Comparison of ENCODE assay signal across 19 cellular contexts in genomic region chr19:15429825-15430467, GRCh38. TPM values are rescaled to one million over a fixed set of nuclear protein-coding genes. Genes with fewer than 3 reads are reported as not detected.
DNase-seq lines count a peak whose midpoint lies in the region; ATAC-seq, FAIRE-seq and TF ChIP-seq lines count a peak whose summit lies in the region.
"Had no signal": no experiment of that assay in that cellular context is flagged by ENCODE, and none has a peak within 500 bp of the region (broad histone marks: within the 10 kb centered on the region; RNA-seq: fewer than 3 reads in every experiment).

No MANE protein-coding gene starts in this region.

- no peak overlapping the region for H3K14ac ChIP-seq in neuronal stem cell (ENCODE audit: low read length)

- peaks cover 18 to 25% of the 10 kb centered on the region in 2 experiments for H3K4me1 ChIP-seq in HCT116 (ENCODE audit: control insufficient read depth in 1 of 2, insufficient read depth in 2 of 2, low read length in 2 of 2)
- H3K4me1 ChIP-seq in GM12878 (ENCODE audit: control insufficient read depth, insufficient read depth, low read length): peaks cover 10% of the 10 kb centered on the region
- peaks cover 10 to 11% of the 10 kb centered on the region in 2 donors for H3K4me1 ChIP-seq in neuronal stem cell (ENCODE audit: control insufficient read depth in 2 of 2, insufficient read depth in 1 of 2, low read depth in 1 of 2, low read length in 2 of 2)

- H3K27me3 Mint-ChIP-seq in CD4-positive, alpha-beta T cell: no peaks in the 10 kb centered on the region

- TF ChIP-seq POLR2A in HCT116 (IDR thresholded peaks at IDR 0.05; ENCODE audit: borderline replicate concordance, extremely low read depth, insufficient read depth, insufficient read length) (no peak), GM12878 (IDR thresholded peaks at IDR 0.05; ENCODE audit: low read depth, low read length) (no peak)

- H2BK5ac ChIP-seq in neuronal stem cell (ENCODE audit: low read length): peak overlapping the region; percentile 13

- no peaks in the 10 kb centered on the region for H4K20me1 ChIP-seq in HCT116 (ENCODE audit: insufficient read depth)
- no peaks in the 10 kb centered on the region for H4K20me1 ChIP-seq in GM12878 (ENCODE audit: control insufficient read depth, insufficient read depth)

- no peak overlapping the region for H4K91ac ChIP-seq in neuronal stem cell (ENCODE audit: low read depth, low read length, poor library complexity)

- TF ChIP-seq CTCF in CD4-positive, alpha-beta T cell (IDR thresholded peaks at IDR 0.05): no peak
- TF ChIP-seq CTCF in HCT116 (IDR thresholded peaks at IDR 0.05 in 2 of 3, conservative IDR thresholded peaks at IDR 0.05 in 1 of 3; ENCODE audit: borderline replicate concordance in 1 of 3, insufficient read depth in 1 of 3, low read depth in 2 of 3, low read length in 2 of 3): no peak
- no peak for TF ChIP-seq CTCF in GM12878 (IDR thresholded peaks at IDR 0.05 in 2 of 3, conservative IDR thresholded peaks at IDR 0.05 in 1 of 3; ENCODE audit: control insufficient read depth in 2 of 3, extremely low read depth in 1 of 3, insufficient read depth in 1 of 3, low read depth in 3 of 3, low read length in 3 of 3)

- H2BK120ac ChIP-seq in neuronal stem cell (ENCODE audit: low read depth, low read length): no peak overlapping the region

- H3K9ac ChIP-seq in HCT116 (ENCODE audit: low read length): no peak overlapping the region
- H3K9ac ChIP-seq in GM12878 (ENCODE audit: control insufficient read depth, insufficient read depth, low read length): no peak overlapping the region; the same call in 1 of the 2 replicates
- H3K9ac ChIP-seq in neuronal stem cell (ENCODE audit: low read depth, low read length, poor library complexity): no peak overlapping the region

- H3K36me3 Mint-ChIP-seq in CD4-positive, alpha-beta T cell (ENCODE audit: low read depth): peaks cover 41% of the 10 kb centered on the region

- TF ChIP-seq EP300 in GM12878 (IDR thresholded peaks at IDR 0.05; ENCODE audit: borderline replicate concordance in 1 of 2, control insufficient read depth in 1 of 2, low read depth in 2 of 2, low read length in 2 of 2): no peak

- peaks cover 31% of the 10 kb centered on the region for H3K4me1 Mint-ChIP-seq in CD4-positive, alpha-beta T cell (ENCODE audit: low read depth)

- H3K9me3 Mint-ChIP-seq in CD4-positive, alpha-beta T cell: no peaks in the 10 kb centered on the region

- FAIRE-seq in GM12878 (lab: Jason Lieb, UNC): no peak
- FAIRE-seq: colon, G401.6, kidney, TTC549 had no signal

- peaks cover 28% of the 10 kb centered on the region for H3K79me1 ChIP-seq in neuronal stem cell (ENCODE audit: low read depth, low read length)

- no peaks in the 10 kb centered on the region for H3K27me3 ChIP-seq in CD4-positive, alpha-beta T cell (ENCODE audit: control insufficient read depth, insufficient read depth, low read length)
- no peaks in the 10 kb centered on the region for H3K27me3 ChIP-seq in HCT116 (ENCODE audit: insufficient read depth, low read length)
- no peaks in the 10 kb centered on the region for H3K27me3 ChIP-seq in GM12878 (replicated peaks in 1 of 2; ENCODE audit: control insufficient read depth in 2 of 2, insufficient read depth in 2 of 2, low read length in 1 of 2)
- no peaks in the 10 kb centered on the region for H3K27me3 ChIP-seq in neuronal stem cell (ENCODE audit: control insufficient read depth in 3 of 3, insufficient read depth in 3 of 3, low read depth in 1 of 3, low read length in 3 of 3)
- H3K27me3 ChIP-seq: transverse colon had no signal

- H3K36me3 ChIP-seq in HCT116 (ENCODE audit: control insufficient read depth in 1 of 2, insufficient read depth in 2 of 2, low read length in 2 of 2): peaks cover 12 to 29% of the 10 kb centered on the region in 2 experiments; a peak in 3 of 4 replicates
- peaks cover 9 to 26% of the 10 kb centered on the region in 2 experiments for H3K36me3 ChIP-seq in GM12878 (ENCODE audit: control insufficient read depth in 2 of 2, insufficient read depth in 2 of 2, low read length in 1 of 2)
- H3K36me3 ChIP-seq in neuronal stem cell (replicated peaks in 1 of 2; ENCODE audit: control insufficient read depth in 2 of 2, insufficient read depth in 2 of 2, low read length in 2 of 2): peaks cover 37 to 58% of the 10 kb centered on the region in 2 donors

- H3K4ac ChIP-seq in neuronal stem cell (ENCODE audit: low read length): no peak overlapping the region

- H3K18ac ChIP-seq in neuronal stem cell (ENCODE audit: low read length): no peak overlapping the region

- in situ Hi-C loops in GM12878 (cut with MboI) (loop anchor here (5.0 kb wide), 1 partner anchor 127 kb away; no protein-coding TSS in a partner anchor), KBM-7 (cut with MboI; ENCODE audit: low pct_unique_long_range_greater_than_20kb, low sequenced_read_pairs) (no loop called here)

- H3K23ac ChIP-seq in neuronal stem cell (ENCODE audit: low read depth, low read length, poor library complexity): no peak overlapping the region

- ATAC-seq in CD4-positive, alpha-beta T cell (ENCODE audit: poor library complexity): no peak
- no peak for ATAC-seq in HCT116
- no peak for ATAC-seq in GM12878

- intact Hi-C loops in CD4-positive, alpha-beta T cell (cut with DNase I, micrococcal nuclease): loop anchor here in 1 of 2 experiments (5.0 kb wide), 1 partner anchor 98 kb away; the partner anchor contains the start of gene BRD4
- intact Hi-C loops in HCT116 (cut with micrococcal nuclease): no loop called here
- intact Hi-C loops in GM12878 (cut with micrococcal nuclease; ENCODE audit: unreplicated experiment): loop anchor here (5.0 kb wide), 1 partner anchor 127 kb away; no protein-coding TSS in a partner anchor

- H2AFZ ChIP-seq in HCT116 (ENCODE audit: low read depth, low read length, poor library complexity, severe bottlenecking) (no peak overlapping the region), GM12878 (ENCODE audit: control insufficient read depth, low read depth, low read length) (no peak overlapping the region), neuronal stem cell (ENCODE audit: low read length) (no peak overlapping the region)

- no peak overlapping the region for H3K4me3 ChIP-seq in HCT116 (replicated peaks in 1 of 2; ENCODE audit: low read depth in 1 of 2, low read length in 2 of 2)
- H3K4me3 ChIP-seq in GM12878: no peak overlapping the region
- peak overlapping the region in 1 of 2 donors; percentile 92 for H3K4me3 ChIP-seq in neuronal stem cell (ENCODE audit: low read length in 2 of 2)

- SMC1A ChIA-PET in GM12878 (lab: Charles Lee; ENCODE audit: uncharacterized antibody, unreplicated experiment): interaction anchor here (1.6 kb wide), 1 partner anchor 11 kb away, joined by 4 read pairs; the partner anchor contains the start of gene AKAP8L

- CTCF ChIA-PET in CD4-positive, alpha-beta T cell (lab: Charles Lee): interaction anchor here (0.6 to 2.7 kb wide), 3 partner anchors 10 to 1063 kb away, joined by 3 to 12 read pairs (median 4); partner anchors contain the start of gene AKAP8L
- CTCF ChIA-PET in HCT116 (lab: Charles Lee): no interaction called here
- CTCF ChIA-PET in GM12878 (lab: Yijun Ruan, JAX): interaction anchor here (2.0 kb wide), 1 partner anchor 10 kb away, joined by 7 read pairs; no protein-coding TSS in a partner anchor

- H4K8ac ChIP-seq in neuronal stem cell (ENCODE audit: low read depth, low read length): no peak overlapping the region

- WGBS in GM12878 (ENCODE audit: insufficient coverage, insufficient replicate concordance, low lambda C conversion rate, missing lambda C conversion rate): 92% methylated on average over 22 of the region's 24 CpGs
- WGBS in neuronal stem cell (ENCODE audit: extremely low coverage in 2 of 2, insufficient read length in 2 of 2, insufficient replicate concordance in 1 of 2), 2 donors: no CpG with 5 or more reads among the region's 24 CpGs

- DNase-seq in CD4-positive, alpha-beta T cell: no peak
- DNase-seq in HCT116 (ENCODE audit: low read depth, low spot score): no peak
- DNase-seq in GM12878 (ENCODE audit: low read depth, low spot score): no peak
- DNase-seq in neuronal stem cell (ENCODE audit: low spot score): no peak
- DNase-seq in midbrain (lab: John Stamatoyannopoulos, UW): no peak
- no peak for DNase-seq in NCI-H446 (lab: John Stamatoyannopoulos, UW)
- DNase-seq in KBM-7: no peak
- DNase-seq: head of caudate nucleus, kidney, NCI-H2029 treated with DMSO at 0.1 percent for 48 hours, NCI-H82, SHP77 treated with DMSO at 0.1 percent for 48 hours, transverse colon had no signal

- H3K27ac ChIP-seq in CD4-positive, alpha-beta T cell (ENCODE audit: low read depth, low read length): no peak overlapping the region
- H3K27ac ChIP-seq in HCT116 (ENCODE audit: low read depth, low read length) (no peak overlapping the region), GM12878 (ENCODE audit: control insufficient read depth, insufficient read depth) (no peak overlapping the region), neuronal stem cell (replicated peaks; ENCODE audit: low read length) (no peak overlapping the region)
- H3K27ac ChIP-seq: transverse colon had no signal

- H2BK15ac ChIP-seq in neuronal stem cell (ENCODE audit: low read length): no peak overlapping the region

- peak overlapping the region; percentile 35 for H2AK5ac ChIP-seq in neuronal stem cell (ENCODE audit: low read depth, low read length)

- H3K27ac Mint-ChIP-seq in CD4-positive, alpha-beta T cell: no peak overlapping the region

- H3K4me3 Mint-ChIP-seq in CD4-positive, alpha-beta T cell: peak overlapping the region; percentile 99

- H3K4me2 ChIP-seq in HCT116 (ENCODE audit: low read length): peak overlapping the region; percentile 85; the same call in 1 of the 2 replicates
- peak overlapping the region; percentile 99 for H3K4me2 ChIP-seq in GM12878 (ENCODE audit: control insufficient read depth, insufficient read depth)
- H3K4me2 ChIP-seq in neuronal stem cell (ENCODE audit: insufficient read depth, low read length, poor library complexity, severe bottlenecking): peak overlapping the region; percentile 11

- H3K9me3 ChIP-seq in CD4-positive, alpha-beta T cell (ENCODE audit: control insufficient read depth, low read length): no peaks in the 10 kb centered on the region
- no peaks in the 10 kb centered on the region for H3K9me3 ChIP-seq in HCT116 (ENCODE audit: control insufficient read depth in 1 of 2, insufficient read depth in 1 of 2, low read depth in 1 of 2, low read length in 2 of 2)
- no peaks in the 10 kb centered on the region; the same call in 2 of the 3 replicates for H3K9me3 ChIP-seq in GM12878 (replicated peaks; ENCODE audit: control insufficient read depth, insufficient read depth, low read length)
- peaks cover 0 to 2% of the 10 kb centered on the region in 2 donors for H3K9me3 ChIP-seq in neuronal stem cell (replicated peaks in 1 of 2; ENCODE audit: control insufficient read depth in 2 of 2, insufficient read depth in 1 of 2, low read depth in 1 of 2, low read length in 2 of 2)
- H3K9me3 ChIP-seq: transverse colon had no signal

- POLR2A ChIA-PET in CD4-positive, alpha-beta T cell (lab: Charles Lee): interaction anchor here (1.4 to 2.0 kb wide), 2 partner anchors 11 to 126 kb away, joined by 3 to 11 read pairs; partner anchors contain the start of gene AKAP8L
- POLR2A ChIA-PET in HCT116 (lab: Charles Lee): interaction anchor here (1.3 kb wide), 1 partner anchor 11 kb away, joined by 5 read pairs; the partner anchor contains the start of gene AKAP8L
- POLR2A ChIA-PET in GM12878 (lab: Charles Lee): interaction anchor here (0.6 to 1.6 kb wide), 2 partner anchors 11 to 41 kb away, joined by 3 to 10 read pairs; partner anchors contain the start of gene AKAP8L

- BruUV-seq in HCT116 (replicated peaks; lab: Mats Ljungman, UMichigan): no TSS peak
- no TSS peak for BruUV-seq in GM12878 (replicated peaks; lab: Mats Ljungman, UMichigan)

- peaks cover 54% of the 10 kb centered on the region for H3K79me2 ChIP-seq in HCT116 (ENCODE audit: insufficient read depth, low read length)
- peaks cover 32% of the 10 kb centered on the region for H3K79me2 ChIP-seq in GM12878 (ENCODE audit: control insufficient read depth, insufficient read depth, low read length)

- H2BK12ac ChIP-seq in neuronal stem cell (ENCODE audit: low read length): peak overlapping the region; percentile 10

- no peaks in the 10 kb centered on the region for H3K9me2 ChIP-seq in HCT116 (ENCODE audit: insufficient read depth)

- TF ChIP-seq RAD21 in HCT116 (IDR thresholded peaks at IDR 0.05; ENCODE audit: low read depth) (no peak), GM12878 (IDR thresholded peaks at IDR 0.05; ENCODE audit: insufficient read depth, low read depth, low read length) (no peak)

- RAD21 ChIA-PET in HCT116 (lab: Charles Lee; ENCODE audit: low non-redundant PET in 1 of 2, low total read pairs in 2 of 2, uncharacterized antibody in 2 of 2, unreplicated experiment in 2 of 2): no interaction called here
- RAD21 ChIA-PET in GM12878 (lab: Charles Lee; ENCODE audit: unreplicated experiment): interaction anchor here (0.6 to 1.3 kb wide), 2 partner anchors 10 to 115 kb away, joined by 3 to 6 read pairs; no protein-coding TSS in a partner anchor

RNA-seq across cellular contexts. Expression of gene AKAP8L, which starts 11.2 kb away (rescaled TPM):
- 100 to 1,000 TPM; 157 to 162 TPM for total RNA-seq in CD4-positive, alpha-beta T cell
- 106 TPM for total RNA-seq in HCT116 (2021; ENCODE audit: unreplicated experiment)
- 84.8 and 106 TPM in 2 replicates for polyA plus RNA-seq in HCT116 (2012)
- 224 and 248 TPM in 2 replicates for total RNA-seq in GM12878 (2013; cell fraction: nucleolus; rRNA removed)
- 59.8 and 64.3 TPM in 2 replicates for total RNA-seq in GM12878 (2014; rRNA removed)
- 36.7 and 39.4 TPM in 2 replicates for total RNA-seq in GM12878 (2014; rRNA removed; fragmentation: Illumina TruSeq; extraction: Trizol)
- total RNA-seq in GM12878 (2021): 60.3 and 60.5 TPM in 2 replicates
- 36.9 TPM for polyA plus RNA-seq in GM12878 (2011; ENCODE audit: low read depth)
- 29.6 and 42.3 TPM in 2 replicates for polyA plus RNA-seq in GM12878 (2011; rRNA removed)
- 31.0 and 36.5 TPM in 2 replicates for polyA plus RNA-seq in GM12878 (2011; cell fraction: cytosol; rRNA removed)
- 443 and 591 TPM in 2 replicates for polyA plus RNA-seq in GM12878 (2011; cell fraction: nucleus; rRNA removed)
- 40.3 and 43.0 TPM in 2 replicates for polyA plus RNA-seq in GM12878 (2012)
- 35.1 and 47.3 TPM in 2 replicates for polyA plus RNA-seq in GM12878 (2014; fragmentation: Illumina TruSeq; extraction: Trizol)
- 1 to 10 TPM in 1 of 2 experiments, under 1 TPM in 1; 0.66 to 3.8 TPM for polyA plus RNA-seq in GM12878 (2014; fragmentation: Nextera tagmentation; extraction: Ambion mirVana)
- 63.6 and 67.0 TPM in 2 replicates for polyA plus RNA-seq in GM12878 (2014; rRNA removed)
- polyA plus RNA-seq in GM12878 (2016; fragmentation: Nextera tagmentation; extraction: Ambion mirVana): 10 to 100 TPM; 25.8 to 40.6 TPM
- 57.6 and 57.9 TPM in 2 replicates for polyA minus RNA-seq in GM12878 (2011; rRNA and poly(A)+ RNA removed)
- 15.5 and 16.3 TPM in 2 replicates for polyA minus RNA-seq in GM12878 (2011; cell fraction: cytosol; rRNA and poly(A)+ RNA removed)
- polyA minus RNA-seq in GM12878 (2011; cell fraction: nucleus; rRNA and poly(A)+ RNA removed): 60.4 and 102 TPM in 2 replicates
- polyA plus RNA-seq in neuronal stem cell (2013, experiment 1 of 2): 180 TPM
- polyA plus RNA-seq in neuronal stem cell (2013, experiment 2 of 2): 175 TPM

RNA-seq across cellular contexts. Expression of gene WIZ, which starts 19.8 kb away (rescaled TPM):
- 10 to 100 TPM; 12.9 to 14.3 TPM for total RNA-seq in CD4-positive, alpha-beta T cell
- total RNA-seq in HCT116 (2021; ENCODE audit: unreplicated experiment) (28.4 TPM), GM12878 (2014; rRNA removed) (4.6 and 4.9 TPM in 2 replicates), GM12878 (2014; rRNA removed; fragmentation: Illumina TruSeq; extraction: Trizol) (2.6 and 2.9 TPM in 2 replicates), GM12878 (2021) (23.5 and 26.7 TPM in 2 replicates)
- 13.8 and 16.3 TPM in 2 replicates for polyA plus RNA-seq in HCT116 (2012)
- 17.9 and 18.0 TPM in 2 replicates for total RNA-seq in GM12878 (2013; cell fraction: nucleolus; rRNA removed)
- polyA plus RNA-seq in GM12878 (2011; ENCODE audit: low read depth): 2.2 TPM
- polyA plus RNA-seq in GM12878 (2011; rRNA removed) (1.4 and 2.4 TPM in 2 replicates), GM12878 (2014; fragmentation: Illumina TruSeq; extraction: Trizol) (1.4 and 4.5 TPM in 2 replicates), GM12878 (2014; fragmentation: Nextera tagmentation; extraction: Ambion mirVana) (under 1 TPM; 0.10 to 0.18 TPM), GM12878 (2014; rRNA removed) (19.8 and 24.9 TPM in 2 replicates), GM12878 (2016; fragmentation: Nextera tagmentation; extraction: Ambion mirVana) (1 to 10 TPM; 2.0 to 2.6 TPM)
- 3.8 and 6.1 TPM in 2 replicates for polyA plus RNA-seq in GM12878 (2011; cell fraction: cytosol; rRNA removed)
- 20.9 and 28.8 TPM in 2 replicates for polyA plus RNA-seq in GM12878 (2011; cell fraction: nucleus; rRNA removed)
- polyA plus RNA-seq in GM12878 (2012): 9.9 and 13.9 TPM in 2 replicates
- polyA minus RNA-seq in GM12878 (2011; rRNA and poly(A)+ RNA removed): 1.1 and 3.7 TPM in 2 replicates
- polyA minus RNA-seq in GM12878 (2011; cell fraction: cytosol; rRNA and poly(A)+ RNA removed): 3.6 and 4.6 TPM in 2 replicates
- 3.5 and 10.1 TPM in 2 replicates for polyA minus RNA-seq in GM12878 (2011; cell fraction: nucleus; rRNA and poly(A)+ RNA removed)
- 35.1 TPM for polyA plus RNA-seq in neuronal stem cell (2013, experiment 1 of 2)
- 35.0 TPM for polyA plus RNA-seq in neuronal stem cell (2013, experiment 2 of 2)

RNA-seq across cellular contexts. Expression of gene RASAL3, which starts 34.4 kb away (rescaled TPM):
- 10 to 100 TPM; 91.8 to 92.8 TPM for total RNA-seq in CD4-positive, alpha-beta T cell
- 0.57 TPM for total RNA-seq in HCT116 (2021; ENCODE audit: unreplicated experiment)
- not detected in 2 replicates for polyA plus RNA-seq in HCT116 (2012)
- 25.7 and 51.6 TPM in 2 replicates for total RNA-seq in GM12878 (2013; cell fraction: nucleolus; rRNA removed)
- total RNA-seq in GM12878 (2014; rRNA removed): 35.0 and 48.9 TPM in 2 replicates
- 17.7 and 19.8 TPM in 2 replicates for total RNA-seq in GM12878 (2014; rRNA removed; fragmentation: Illumina TruSeq; extraction: Trizol)
- 78.5 and 81.3 TPM in 2 replicates for total RNA-seq in GM12878 (2021)
- 14.5 TPM for polyA plus RNA-seq in GM12878 (2011; ENCODE audit: low read depth)
- polyA plus RNA-seq in GM12878 (2011; rRNA removed): 14.8 and 25.3 TPM in 2 replicates
- polyA plus RNA-seq in GM12878 (2011; cell fraction: cytosol; rRNA removed): 24.2 and 34.9 TPM in 2 replicates
- 162 and 199 TPM in 2 replicates for polyA plus RNA-seq in GM12878 (2011; cell fraction: nucleus; rRNA removed)
- polyA plus RNA-seq in GM12878 (2012): 46.0 and 47.3 TPM in 2 replicates
- 6.6 and 21.1 TPM in 2 replicates for polyA plus RNA-seq in GM12878 (2014; fragmentation: Illumina TruSeq; extraction: Trizol)
- polyA plus RNA-seq in GM12878 (2014; fragmentation: Nextera tagmentation; extraction: Ambion mirVana): 1 to 10 TPM; 1.7 to 9.4 TPM
- polyA plus RNA-seq in GM12878 (2014; rRNA removed): 46.9 and 58.2 TPM in 2 replicates
- polyA plus RNA-seq in GM12878 (2016; fragmentation: Nextera tagmentation; extraction: Ambion mirVana): 10 to 100 TPM in 1 of 2 experiments, 1 to 10 TPM in 1; 6.7 to 42.3 TPM
- polyA minus RNA-seq in GM12878 (2011; rRNA and poly(A)+ RNA removed): 30.4 and 38.9 TPM in 2 replicates
- 16.8 and 18.5 TPM in 2 replicates for polyA minus RNA-seq in GM12878 (2011; cell fraction: cytosol; rRNA and poly(A)+ RNA removed)
- polyA minus RNA-seq in GM12878 (2011; cell fraction: nucleus; rRNA and poly(A)+ RNA removed): 21.5 and 29.1 TPM in 2 replicates
- polyA plus RNA-seq in neuronal stem cell (2013, experiment 1 of 2): 0.04 TPM
- polyA plus RNA-seq in neuronal stem cell (2013, experiment 2 of 2): 0.06 TPM

RNA-seq across cellular contexts. Expression of gene PGLYRP2, which starts 49.4 kb away (rescaled TPM):
- not detected for total RNA-seq in CD4-positive, alpha-beta T cell
- total RNA-seq in HCT116 (2021; ENCODE audit: unreplicated experiment) (not detected), GM12878 (2014; rRNA removed) (0.40 and 0.44 TPM in 2 replicates), GM12878 (2014; rRNA removed; fragmentation: Illumina TruSeq; extraction: Trizol) (not detected in 2 replicates), GM12878 (2021) (0.26 and 0.37 TPM in 2 replicates)
- polyA plus RNA-seq in HCT116 (2012): not detected in 2 replicates
- 0.17 and 0.20 TPM in 2 replicates for total RNA-seq in GM12878 (2013; cell fraction: nucleolus; rRNA removed)
- not detected for polyA plus RNA-seq in GM12878 (2011; ENCODE audit: low read depth)
- polyA plus RNA-seq in GM12878 (2011; rRNA removed) (0.09 and 0.48 TPM in 2 replicates), GM12878 (2014; fragmentation: Illumina TruSeq; extraction: Trizol) (not detected in 2 replicates), GM12878 (2014; fragmentation: Nextera tagmentation; extraction: Ambion mirVana) (not detected), GM12878 (2014; rRNA removed) (0.15 and 0.60 TPM in 2 replicates), GM12878 (2016; fragmentation: Nextera tagmentation; extraction: Ambion mirVana) (under 1 TPM in 1 of 2 experiments, not detected in 1; 0.16 TPM)
- polyA plus RNA-seq in GM12878 (2011; cell fraction: cytosol; rRNA removed): 0.27 and 0.37 TPM in 2 replicates
- polyA plus RNA-seq in GM12878 (2011; cell fraction: nucleus; rRNA removed): 0.21 and 0.26 TPM in 2 replicates
- not detected in 2 replicates for polyA plus RNA-seq in GM12878 (2012)
- 0.59 and 1.4 TPM in 2 replicates for polyA minus RNA-seq in GM12878 (2011; rRNA and poly(A)+ RNA removed)
- polyA minus RNA-seq in GM12878 (2011; cell fraction: cytosol; rRNA and poly(A)+ RNA removed): not detected in 2 replicates
- 0.12 and 0.29 TPM in 2 replicates for polyA minus RNA-seq in GM12878 (2011; cell fraction: nucleus; rRNA and poly(A)+ RNA removed)
- polyA plus RNA-seq in neuronal stem cell (2013, experiment 1 of 2): not detected
- not detected for polyA plus RNA-seq in neuronal stem cell (2013, experiment 2 of 2)
- total RNA-seq: activated CD8-positive, alpha-beta memory T cell treated with anti-CD3 and anti-CD28 coated beads for 36 hours; kidney; mononuclear cell; renal cortical epithelial cell; transverse colon had no signal

RNA-seq across cellular contexts. Expression of gene AKAP8, which starts 50.4 kb away (rescaled TPM):
- total RNA-seq in CD4-positive, alpha-beta T cell: 10 to 100 TPM; 87.5 to 90.1 TPM
- 50.6 TPM for total RNA-seq in HCT116 (2021; ENCODE audit: unreplicated experiment)
- polyA plus RNA-seq in HCT116 (2012): 16.5 and 18.4 TPM in 2 replicates
- total RNA-seq in GM12878 (2013; cell fraction: nucleolus; rRNA removed): 26.9 and 28.2 TPM in 2 replicates
- 23.7 and 24.5 TPM in 2 replicates for total RNA-seq in GM12878 (2014; rRNA removed)
- 13.2 and 13.7 TPM in 2 replicates for total RNA-seq in GM12878 (2014; rRNA removed; fragmentation: Illumina TruSeq; extraction: Trizol)
- total RNA-seq in GM12878 (2021): 51.1 and 57.7 TPM in 2 replicates
- 10.9 TPM for polyA plus RNA-seq in GM12878 (2011; ENCODE audit: low read depth)
- polyA plus RNA-seq in GM12878 (2011; rRNA removed): 14.0 and 17.6 TPM in 2 replicates
- polyA plus RNA-seq in GM12878 (2011; cell fraction: cytosol; rRNA removed): 13.1 and 17.0 TPM in 2 replicates
- 44.7 and 58.8 TPM in 2 replicates for polyA plus RNA-seq in GM12878 (2011; cell fraction: nucleus; rRNA removed)
- 15.5 and 20.8 TPM in 2 replicates for polyA plus RNA-seq in GM12878 (2012)
- 13.5 and 14.2 TPM in 2 replicates for polyA plus RNA-seq in GM12878 (2014; fragmentation: Illumina TruSeq; extraction: Trizol)
- 1 to 10 TPM; 5.3 to 5.5 TPM for polyA plus RNA-seq in GM12878 (2014; fragmentation: Nextera tagmentation; extraction: Ambion mirVana)
- polyA plus RNA-seq in GM12878 (2014; rRNA removed): 25.7 and 34.8 TPM in 2 replicates
- 10 to 100 TPM; 26.3 to 27.8 TPM for polyA plus RNA-seq in GM12878 (2016; fragmentation: Nextera tagmentation; extraction: Ambion mirVana)
- polyA minus RNA-seq in GM12878 (2011; rRNA and poly(A)+ RNA removed): 8.9 and 10.5 TPM in 2 replicates
- 14.3 and 14.4 TPM in 2 replicates for polyA minus RNA-seq in GM12878 (2011; cell fraction: cytosol; rRNA and poly(A)+ RNA removed)
- polyA minus RNA-seq in GM12878 (2011; cell fraction: nucleus; rRNA and poly(A)+ RNA removed): 5.0 and 14.5 TPM in 2 replicates
- polyA plus RNA-seq in neuronal stem cell (2013, experiment 1 of 2): 15.0 TPM
- 15.2 TPM for polyA plus RNA-seq in neuronal stem cell (2013, experiment 2 of 2)

Comparison
In these comparisons a context has a peak if more than half of its experiments do, and no peak if none do; other contexts are left out.
1. H3K4me2 ChIP-seq: peak in every context shown above with its lines; median percentile 99 in GM12878; 85 in HCT116; 11 in neuronal stem cell.
2. RNA of gene RASAL3, which starts 34.4 kb away (total RNA-seq): 91.8 to 92.8 TPM in CD4-positive, alpha-beta T cell and 17.7 to 81.3 TPM in GM12878; 0.57 TPM in HCT116 (single experiment); every median in the first group is over 10 times any median in the second.